Comparison of ENCODE assay signal across 7 cellular contexts in the genomic region with DNA sequence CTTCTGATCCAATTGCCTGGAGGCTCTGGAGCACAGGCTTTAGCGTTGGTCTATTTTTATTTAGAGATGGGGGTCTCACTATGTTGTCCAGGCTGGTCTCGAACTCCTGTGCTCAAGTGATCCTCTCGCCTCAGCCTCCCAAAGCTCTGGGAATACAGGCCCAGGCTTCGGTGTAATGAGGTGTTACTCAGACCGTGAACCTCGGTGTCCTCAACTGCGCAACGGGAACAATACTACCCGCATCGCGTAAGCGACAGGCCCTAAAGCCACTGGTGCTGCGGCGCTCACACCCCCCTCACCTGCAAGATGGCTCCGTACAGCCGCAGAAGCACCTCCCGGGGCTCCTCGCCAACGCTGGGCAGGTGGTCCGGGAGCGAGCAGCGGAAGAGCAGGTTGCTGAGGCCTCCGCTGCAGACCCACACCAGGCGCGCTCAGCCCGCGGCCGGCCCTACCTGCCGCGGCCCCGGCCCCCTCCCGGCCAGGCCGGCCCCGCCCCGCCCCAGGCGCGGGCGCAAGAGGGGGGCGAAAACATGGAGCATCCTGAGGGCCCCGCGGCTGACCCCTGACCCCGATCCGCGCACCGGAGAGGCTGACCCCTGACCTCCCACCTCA. TPM values are rescaled to one million over a fixed set of nuclear protein-coding genes. Genes with fewer than 3 reads are reported as not detected.
DNase-seq lines count a peak whose midpoint lies in the region; ATAC-seq and TF ChIP-seq lines count a peak whose summit lies in the region.
"Had no signal": no experiment of that assay in that cellular context is flagged by ENCODE, and none has a peak within 500 bp of the region (broad histone marks: within the 10 kb centered on the region; RNA-seq: fewer than 3 reads in every experiment).

No MANE protein-coding gene starts in this region.

- H3K4me3 ChIP-seq in DOHH2 (ENCODE audit: low read length) (peak overlapping the region; percentile 82), astrocyte of the cerebellum (ENCODE audit: low read depth, low read length) (peak overlapping the region; percentile 77)
- H3K4me3 ChIP-seq in naive thymus-derived CD4-positive, alpha-beta T cell (ENCODE audit: low read length) = peak overlapping the region; percentile 80

- peaks cover 5 to 10% (median 9%) of the 10 kb centered on the region in 3 donors for H3K4me1 Mint-ChIP-seq in IgD-negative memory B cell
- H3K4me1 Mint-ChIP-seq in naive thymus-derived CD4-positive, alpha-beta T cell = peaks cover 5 to 40% (median 22%) of the 10 kb centered on the region in 7 donors

- no peaks in the 10 kb centered on the region for H3K9me3 ChIP-seq in DOHH2 (ENCODE audit: control insufficient read depth, insufficient read depth, low read length)
- no peaks in the 10 kb centered on the region for H3K9me3 ChIP-seq in naive thymus-derived CD4-positive, alpha-beta T cell (ENCODE audit: control insufficient read depth in 2 of 3, low read length in 3 of 3)

- CTCF ChIA-PET in naive thymus-derived CD4-positive, alpha-beta T cell (lab: Charles Lee) = interaction anchor here (2.2 kb wide), 1 partner anchor 39 kb away, joined by 8 read pairs; no protein-coding TSS in a partner anchor

- H3K79me2 ChIP-seq in DOHH2 (ENCODE audit: control insufficient read depth, low read length) = peaks cover 23% of the 10 kb centered on the region

- peak overlapping the region; percentile 91 to 98 (median 98) for H3K4me3 Mint-ChIP-seq in IgD-negative memory B cell
- peak overlapping the region; percentile 84 to 97 (median 92) for H3K4me3 Mint-ChIP-seq in naive thymus-derived CD4-positive, alpha-beta T cell

- no peaks in the 10 kb centered on the region for H3K9me2 ChIP-seq in DOHH2 (replicated peaks; ENCODE audit: control insufficient read depth, low read length)

- H3K9me3 Mint-ChIP-seq in IgD-negative memory B cell = no peaks in the 10 kb centered on the region
- H3K9me3 Mint-ChIP-seq in naive thymus-derived CD4-positive, alpha-beta T cell = no peaks in the 10 kb centered on the region

- POLR2A ChIA-PET in naive thymus-derived CD4-positive, alpha-beta T cell (lab: Charles Lee) = interaction anchor here (0.6 to 3.7 kb wide), 17 partner anchors 13 to 390 kb away, joined by 3 to 33 read pairs (median 4); partner anchors contain the start of genes ARSA, LMF2, NCAPH2 and SCO2

- peaks cover 1% of the 10 kb centered on the region for H3K36me3 Mint-ChIP-seq in IgD-negative memory B cell
- H3K36me3 Mint-ChIP-seq in naive thymus-derived CD4-positive, alpha-beta T cell = peaks cover 0 to 12% (median 4%) of the 10 kb centered on the region in 5 donors

- H3K4me2 ChIP-seq in DOHH2 (ENCODE audit: low read length) = peak overlapping the region; percentile 95

- no peaks in the 10 kb centered on the region for H4K20me1 ChIP-seq in DOHH2 (ENCODE audit: control insufficient read depth, insufficient read depth, low read depth, low read length)

- peak overlapping the region; percentile 94 to 97 (median 96) for H3K27ac Mint-ChIP-seq in IgD-negative memory B cell
- peak overlapping the region; percentile 84 to 96 (median 96) for H3K27ac Mint-ChIP-seq in naive thymus-derived CD4-positive, alpha-beta T cell

- peak overlapping the region; percentile 79 for H3K27ac ChIP-seq in DOHH2 (ENCODE audit: low read depth, low read length)
- H3K27ac ChIP-seq in naive thymus-derived CD4-positive, alpha-beta T cell (ENCODE audit: low read depth, low read length) = peak overlapping the region; percentile 99

- intact Hi-C loops in naive thymus-derived CD4-positive, alpha-beta T cell (cut with micrococcal nuclease) = loop anchor here (1.0 to 10.0 kb wide), 12 partner anchors 20 to 381 kb away; partner anchors contain the start of genes NCAPH2 (in 2 of the 2), ARSA (in 1 of the 2), MAPK11 (in 1 of the 2) and SBF1 (in 1 of the 2)

- peaks cover 46% of the 10 kb centered on the region for H3K36me3 ChIP-seq in DOHH2 (ENCODE audit: control insufficient read depth, low read length)
- peaks cover 0 to 25% (median 0%) of the 10 kb centered on the region in 3 experiments for H3K36me3 ChIP-seq in naive thymus-derived CD4-positive, alpha-beta T cell (ENCODE audit: control insufficient read depth in 2 of 3, insufficient read depth in 3 of 3, low read length in 3 of 3)

- no peak for TF ChIP-seq CTCF in DOHH2 (IDR thresholded peaks at IDR 0.05; ENCODE audit: low read depth, low read length, poor library complexity, severe bottlenecking)
- TF ChIP-seq CTCF in astrocyte of the cerebellum (IDR thresholded peaks at IDR 0.05; ENCODE audit: low read depth, low read length, missing control alignments) = no peak

- no peak for ATAC-seq in naive thymus-derived CD4-positive, alpha-beta T cell
- ATAC-seq in HG03520 (IDR thresholded peaks at IDR 0.05; ENCODE audit: unreplicated experiment) = no peak

- no peaks in the 10 kb centered on the region for H3K27me3 ChIP-seq in DOHH2 (ENCODE audit: control insufficient read depth, low read length)
- H3K27me3 ChIP-seq in naive thymus-derived CD4-positive, alpha-beta T cell (ENCODE audit: control insufficient read depth in 2 of 2, insufficient read depth in 2 of 2, low read length in 2 of 2) = no peaks in the 10 kb centered on the region

- no peaks in the 10 kb centered on the region for H3F3A ChIP-seq in DOHH2 (ENCODE audit: control insufficient read depth, insufficient read depth)

- H3K4me1 ChIP-seq in DOHH2 (ENCODE audit: control insufficient read depth, low read length) = peaks cover 16% of the 10 kb centered on the region
- peaks cover 16 to 18% of the 10 kb centered on the region in 2 donors for H3K4me1 ChIP-seq in naive thymus-derived CD4-positive, alpha-beta T cell (ENCODE audit: control insufficient read depth in 2 of 2, insufficient read depth in 2 of 2, low read length in 2 of 2)

- DNase-seq in astrocyte of the cerebellum (ENCODE audit: low read depth) (no peak), COLO829 (ENCODE audit: low spot score) (no peak)
- DNase-seq in naive thymus-derived CD4-positive, alpha-beta T cell = peak in 1 of 9 donors; percentile 34

- H3K27me3 Mint-ChIP-seq in IgD-negative memory B cell = no peaks in the 10 kb centered on the region
- H3K27me3 Mint-ChIP-seq in naive thymus-derived CD4-positive, alpha-beta T cell = no peaks in the 10 kb centered on the region

- in situ Hi-C loops in astrocyte of the cerebellum (cut with HindIII; ENCODE audit: low sequenced_read_pairs) = no loop called here

RNA-seq across cellular contexts. Expression of gene CHKB, which starts 0.6 kb away (rescaled TPM):
- polyA plus RNA-seq in IgD-negative memory B cell = 38.6 TPM
- 100 to 1,000 TPM; 121 to 214 (median 191) TPM for total RNA-seq in naive thymus-derived CD4-positive, alpha-beta T cell
- polyA plus RNA-seq in naive thymus-derived CD4-positive, alpha-beta T cell = 10 to 100 TPM; 24.2 to 29.4 TPM

RNA-seq across cellular contexts. Expression of gene CPT1B, which starts 3.8 kb away (rescaled TPM):
- 1.6 TPM for polyA plus RNA-seq in IgD-negative memory B cell
- 100 to 1,000 TPM in 1 of 5 experiments, 10 to 100 TPM in 4; 43.9 to 108 (median 66.7) TPM for total RNA-seq in naive thymus-derived CD4-positive, alpha-beta T cell
- 1 to 10 TPM in 1 of 2 donors, under 1 TPM in 1; 0.32 to 2.8 TPM for polyA plus RNA-seq in naive thymus-derived CD4-positive, alpha-beta T cell

RNA-seq across cellular contexts. Expression of gene MAPK8IP2, which starts 18.5 kb away (rescaled TPM):
- polyA plus RNA-seq in IgD-negative memory B cell = not detected
- total RNA-seq in naive thymus-derived CD4-positive, alpha-beta T cell = under 1 TPM; 0.24 to 0.64 (median 0.38) TPM
- not detected for polyA plus RNA-seq in naive thymus-derived CD4-positive, alpha-beta T cell

RNA-seq across cellular contexts. Expression of gene SYCE3, which starts 19.3 kb away (rescaled TPM):
- not detected for polyA plus RNA-seq in IgD-negative memory B cell
- not detected for total RNA-seq in naive thymus-derived CD4-positive, alpha-beta T cell
- polyA plus RNA-seq in naive thymus-derived CD4-positive, alpha-beta T cell = not detected
- total RNA-seq: T-helper 1 cell treated with Interleukin-12 subunit alpha and Interleukin-12 subunit beta and Interleukin-4 antibody, amounts not matched to agents 30 ng/mL and 1 ng/mL, for 36 hours had no signal

RNA-seq across cellular contexts. Expression of gene KLHDC7B, which starts 36.4 kb away (rescaled TPM):
- 4.7 TPM for polyA plus RNA-seq in IgD-negative memory B cell
- total RNA-seq in naive thymus-derived CD4-positive, alpha-beta T cell = 10 to 100 TPM in 1 of 5 experiments, 1 to 10 TPM in 4; 4.4 to 17.2 (median 6.8) TPM
- polyA plus RNA-seq in naive thymus-derived CD4-positive, alpha-beta T cell = 10 to 100 TPM in 1 of 2 donors, 1 to 10 TPM in 1; 7.8 to 10.0 TPM
